Comparison of ENCODE assay signal across 9 cellular contexts in genomic region chr2:108184421-108184820, GRCh38. TPM values are rescaled to one million over a fixed set of nuclear protein-coding genes. Genes with fewer than 3 reads are reported as not detected.
DNase-seq lines count a peak whose midpoint lies in the region; ATAC-seq and TF ChIP-seq lines count a peak whose summit lies in the region.
"Had no signal": no experiment of that assay in that cellular context is flagged by ENCODE, and none has a peak within 500 bp of the region (broad histone marks: within the 10 kb centered on the region; RNA-seq: fewer than 3 reads in every experiment).

No MANE protein-coding gene starts in this region.

- no peaks in the 10 kb centered on the region for H3K27me3 ChIP-seq in lower lobe of right lung (ENCODE audit: low read depth)

- no peaks in the 10 kb centered on the region for H3K4me1 ChIP-seq in lower lobe of right lung

- no peak overlapping the region for H3K27ac ChIP-seq in lower lobe of right lung

- TF ChIP-seq EP300 in Ishikawa (IDR thresholded peaks at IDR 0.05; ENCODE audit: borderline replicate concordance), result no peak

- intact Hi-C loops in lower lobe of right lung (cut with DNase I), result no loop called here

- TF ChIP-seq CTCF in astrocyte of the cerebellum (IDR thresholded peaks at IDR 0.05; ENCODE audit: low read depth, low read length, missing control alignments), result peak; percentile 46
- TF ChIP-seq CTCF in lower lobe of right lung (IDR thresholded peaks at IDR 0.05), result no peak

- no peaks in the 10 kb centered on the region for H3K9me3 ChIP-seq in lower lobe of right lung

- no peak overlapping the region for H3K4me3 ChIP-seq in astrocyte of the cerebellum (ENCODE audit: low read depth, low read length)
- no peak overlapping the region for H3K4me3 ChIP-seq in lower lobe of right lung

- in situ Hi-C loops in astrocyte of the cerebellum (cut with HindIII; ENCODE audit: low sequenced_read_pairs), result no loop called here

- DNase-seq in NCI-H146 (lab: John Stamatoyannopoulos, UW), result peak; percentile 10
- no peak for DNase-seq in NCI-H146 treated with DMSO at 0.1 percent for 48 hours (lab: John Stamatoyannopoulos, UW; ENCODE audit: unreplicated experiment)
- no peak for DNase-seq in astrocyte of the cerebellum (ENCODE audit: low read depth)
- DNase-seq in pons (ENCODE audit: low spot score), result peak; percentile 23
- no peak for DNase-seq in stimulated activated CD4-positive, alpha-beta T cell treated with anti-CD3 and anti-CD28 coated beads, Interleukin-2, amount 100 ng/mL, for 24 hours
- DNase-seq in GM19240 (ENCODE audit: insufficient read length, low spot score), result no peak
- no peak for DNase-seq in lower lobe of right lung

- no peak for ATAC-seq in lower lobe of right lung

- peak; percentile 47; the same call in 1 of the 2 replicates for TF ChIP-seq RAD21 in Ishikawa (IDR thresholded peaks at IDR 0.05; ENCODE audit: low read depth)

- no peaks in the 10 kb centered on the region for H3K36me3 ChIP-seq in lower lobe of right lung

TF ChIP-seq in Ishikawa, 13 proteins besides CTCF, POLR2A, EP300 and RAD21:
- TF ChIP-seq YY1 (IDR thresholded peaks at IDR 0.05; ENCODE audit: low read depth), result no peak

RNA-seq across cellular contexts. Expression of gene SULT1C3, which starts 55.3 kb away (rescaled TPM):
- not detected for total RNA-seq in lower lobe of right lung
- total RNA-seq: CD4-positive, CD25-positive, alpha-beta regulatory T cell had no signal

Comparison
In these comparisons a context has a peak if more than half of its experiments do, and no peak if none do; other contexts are left out.
1. DNase-seq: peak in NCI-H146 (single experiment) and pons (single experiment); none in NCI-H146 treated with DMSO at 0.1 percent for 48 hours (single experiment), astrocyte of the cerebellum (single experiment), stimulated activated CD4-positive, alpha-beta T cell treated with anti-CD3 and anti-CD28 coated beads, Interleukin-2, amount 100 ng/mL, for 24 hours (0 of 2), GM19240 (single experiment) and lower lobe of right lung (single experiment).